ENCODE assay signal across 26 cellular contexts in the genomic region with DNA sequence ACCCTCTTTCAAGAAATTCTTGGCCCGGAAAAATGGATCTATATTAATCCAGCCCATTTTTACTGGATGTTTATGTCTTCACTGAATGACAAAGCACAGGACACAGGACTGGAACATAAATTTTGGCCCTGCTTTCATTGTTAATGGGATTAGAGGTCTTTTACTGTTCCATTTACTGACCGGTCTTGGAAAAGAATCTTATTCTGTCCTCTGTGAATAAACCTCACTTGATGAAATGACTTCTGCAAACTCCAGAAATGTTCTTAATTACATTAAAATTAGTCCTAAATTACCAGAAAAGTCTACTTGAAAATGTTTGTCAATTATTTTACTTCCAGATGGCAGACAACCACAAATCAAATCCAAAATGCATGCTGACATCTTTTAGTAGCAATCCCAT.
"Had no signal": no experiment of that assay in that cellular context is flagged by ENCODE, and none has a peak within 500 bp of the region (broad histone marks: within the 10 kb centered on the region; RNA-seq: fewer than 3 reads in every experiment).

No MANE protein-coding gene starts in this region.

- H3K9me3 ChIP-seq: suprapubic skin, testis, thoracic aorta, thyroid gland, tibial artery, transverse colon, upper lobe of left lung, upper lobe of right lung, uterus, vagina had no signal

- H3K27me3 ChIP-seq: stomach, suprapubic skin, testis, thyroid gland, tibial artery, tibial nerve, transverse colon, upper lobe of left lung, upper lobe of right lung, uterus, vagina had no signal

- H3K36me3 ChIP-seq: stomach, suprapubic skin, thoracic aorta, thyroid gland, tibial artery, tibial nerve, transverse colon, upper lobe of left lung, upper lobe of right lung, uterus, vagina had no signal

- H3K4me3 ChIP-seq: stomach, suprapubic skin, testis, thoracic aorta, thyroid gland, tibial artery, tibial nerve, transverse colon, upper lobe of left lung, upper lobe of right lung, uterus, vagina had no signal

- H3K27ac ChIP-seq: suprapubic skin, testis, thoracic aorta, thyroid gland, tibial artery, tibial nerve, transverse colon, upper lobe of left lung, upper lobe of right lung, uterus, vagina had no signal

- DNase-seq: stimulated activated CD4-positive, alpha-beta T cell treated with anti-CD3 and anti-CD28 coated beads, Interleukin-2, amount 100 ng/mL, for 48 hours; stimulated activated CD4-positive, alpha-beta T cell treated with anti-CD3 and anti-CD28 coated beads, Interleukin-4, amount 100 ng/mL, for 1 hour; stimulated activated CD4-positive, alpha-beta T cell treated with anti-CD3 and anti-CD28 coated beads, Interleukin-4, amount 100 ng/mL, for 24 hours; stimulated activated CD4-positive, alpha-beta T cell treated with anti-CD3 and anti-CD28 coated beads, Interleukin-4, amount 100 ng/mL, for 4 hours; stimulated activated CD8-positive, alpha-beta memory T cell treated with anti-CD3 and anti-CD28 coated beads, Interleukin-4, amount 100 ng/mL, for 48 hours; stimulated activated naive B cell treated with anti-CD40 and anti-IgM and Interleukin-4, amounts not matched to agents 10 μg/mL and 1 μg/mL and 100 μg/mL, for 72 hours; stimulated activated naive CD4-positive, alpha-beta T cell; stimulated activated naive CD4-positive, alpha-beta T cell treated with Interleukin-2 at 50 U/mL for 16 hours; stimulated activated naive CD8-positive, alpha-beta T cell treated with anti-CD3 and anti-CD28 coated beads, Interleukin-15, amount 100 ng/mL, for 72 hours; stimulated activated naive CD8-positive, alpha-beta T cell treated with anti-CD3 and anti-CD28 coated beads, Interleukin-15, Interleukin-2, amounts not matched to agents 100 U/mL and 50 U/mL, for 24 hours; stomach; substantia nigra; testis; thyroid gland; tibial artery; transverse colon; trophoblast cell; upper lobe of left lung; upper lobe of right lung; uterus had no signal

- H3K4me1 ChIP-seq: suprapubic skin, testis, thyroid gland, tibial artery, tibial nerve, upper lobe of left lung, upper lobe of right lung, uterus had no signal

- ATAC-seq: stimulated activated effector memory CD8-positive, alpha-beta T cell treated with anti-CD3 and anti-CD28 coated beads, Interleukin-12 subunit alpha, Interleukin-12 subunit beta, amount 100 ng/mL, for 72 hours; stimulated activated memory B cell treated with anti-CD40 and anti-IgM and Interleukin-4, amounts not matched to agents 10 μg/mL and 1 μg/mL and 100 μg/mL, for 72 hours; stimulated activated naive B cell treated with anti-CD40 and anti-IgM and Interleukin-4, amounts not matched to agents 10 μg/mL and 1 μg/mL and 100 μg/mL, for 72 hours; stimulated activated naive CD8-positive, alpha-beta T cell treated with anti-CD3 and anti-CD28 coated beads, Interleukin-15, amount 100 ng/mL, for 72 hours; stimulated activated naive CD8-positive, alpha-beta T cell treated with anti-CD3 and anti-CD28 coated beads, Interleukin-15, Interleukin-2, amounts not matched to agents 100 U/mL and 50 U/mL, for 24 hours; upper lobe of right lung had no signal
